14 cellular contexts compared by ENCODE assay signal in genomic region chr19:18658366-18658855, GRCh38. TPM values are rescaled to one million over a fixed set of nuclear protein-coding genes. Genes with fewer than 3 reads are reported as not detected.
DNase-seq lines count a peak whose midpoint lies in the region; ATAC-seq and TF ChIP-seq lines count a peak whose summit lies in the region.
"Had no signal": no experiment of that assay in that cellular context is flagged by ENCODE, and none has a peak within 500 bp of the region (broad histone marks: within the 10 kb centered on the region; RNA-seq: fewer than 3 reads in every experiment).

No MANE protein-coding gene starts in this region.

- peak overlapping the region; percentile 51 for H3K27ac ChIP-seq in cingulate gyrus (ENCODE audit: low read depth, low read length)
- H3K27ac ChIP-seq in tibial artery, result peak overlapping the region; percentile 96 to 99

- TF ChIP-seq CTCF in tibial artery (IDR thresholded peaks at IDR 0.05), result no peak

- no peaks in the 10 kb centered on the region for H3K27me3 Mint-ChIP-seq in activated T-cell treated with anti-CD3 and anti-CD28 coated beads, Interleukin-2, amount 50 U/mL, for 24 hours
- no peaks in the 10 kb centered on the region for H3K27me3 Mint-ChIP-seq in activated T-cell treated with anti-CD3 and anti-CD28 coated beads, Interleukin-2, amount 50 U/mL, for 72 hours (ENCODE audit: low read depth)
- no peaks in the 10 kb centered on the region for H3K27me3 Mint-ChIP-seq in naive thymus-derived CD8-positive, alpha-beta T cell

- H3K4me3 Mint-ChIP-seq in activated T-cell treated with anti-CD3 and anti-CD28 coated beads, Interleukin-2, amount 50 U/mL, for 24 hours, result no peak overlapping the region
- no peak overlapping the region for H3K4me3 Mint-ChIP-seq in activated T-cell treated with anti-CD3 and anti-CD28 coated beads, Interleukin-2, amount 50 U/mL, for 72 hours
- peak overlapping the region in 1 of 10 donors; percentile 58 for H3K4me3 Mint-ChIP-seq in naive thymus-derived CD8-positive, alpha-beta T cell

- no peaks in the 10 kb centered on the region for H3K36me3 Mint-ChIP-seq in activated T-cell treated with anti-CD3 and anti-CD28 coated beads, Interleukin-2, amount 50 U/mL, for 24 hours (ENCODE audit: low read depth)
- H3K36me3 Mint-ChIP-seq in activated T-cell treated with anti-CD3 and anti-CD28 coated beads, Interleukin-2, amount 50 U/mL, for 72 hours (ENCODE audit: insufficient read depth in 2 of 2), result peaks cover 0 to 1% of the 10 kb centered on the region in 2 donors
- H3K36me3 Mint-ChIP-seq in naive thymus-derived CD8-positive, alpha-beta T cell, result no peaks in the 10 kb centered on the region

- POLR2A ChIA-PET in naive thymus-derived CD8-positive, alpha-beta T cell (lab: Charles Lee), result no interaction called here

- no peak for ATAC-seq in activated T-cell treated with anti-CD3 and anti-CD28 coated beads, Interleukin-2, amount 50 U/mL, for 72 hours (replicated peaks in 1 of 2)
- no peak for ATAC-seq in naive thymus-derived CD8-positive, alpha-beta T cell
- no peak for ATAC-seq in HG02798 (IDR thresholded peaks at IDR 0.05; ENCODE audit: poor library complexity, unreplicated experiment)
- ATAC-seq in GM18511 (IDR thresholded peaks at IDR 0.05; ENCODE audit: unreplicated experiment), result no peak

- no peaks in the 10 kb centered on the region for H3K9me3 ChIP-seq in tibial artery

- no peaks in the 10 kb centered on the region for H3K9me3 Mint-ChIP-seq in activated T-cell treated with anti-CD3 and anti-CD28 coated beads, Interleukin-2, amount 50 U/mL, for 24 hours
- H3K9me3 Mint-ChIP-seq in activated T-cell treated with anti-CD3 and anti-CD28 coated beads, Interleukin-2, amount 50 U/mL, for 72 hours, result peaks cover 0 to 3% of the 10 kb centered on the region in 2 donors
- H3K9me3 Mint-ChIP-seq in naive thymus-derived CD8-positive, alpha-beta T cell, result no peaks in the 10 kb centered on the region

- H3K27ac Mint-ChIP-seq in activated T-cell treated with anti-CD3 and anti-CD28 coated beads, Interleukin-2, amount 50 U/mL, for 24 hours, result peak overlapping the region; percentile 22
- H3K27ac Mint-ChIP-seq in activated T-cell treated with anti-CD3 and anti-CD28 coated beads, Interleukin-2, amount 50 U/mL, for 72 hours, result no peak overlapping the region
- peak overlapping the region in 6 of 10 donors; percentile 1 to 69 (median 40) for H3K27ac Mint-ChIP-seq in naive thymus-derived CD8-positive, alpha-beta T cell

- no peak overlapping the region for H3K4me3 ChIP-seq in tibial artery

- H3K27me3 ChIP-seq in tibial artery, result no peaks in the 10 kb centered on the region

- peaks cover 14 to 87% (median 72%) of the 10 kb centered on the region in 4 donors for H3K4me1 ChIP-seq in tibial artery

- no peaks in the 10 kb centered on the region for H3K36me3 ChIP-seq in tibial artery

- peaks cover 11% of the 10 kb centered on the region for H3K4me1 Mint-ChIP-seq in activated T-cell treated with anti-CD3 and anti-CD28 coated beads, Interleukin-2, amount 50 U/mL, for 24 hours (ENCODE audit: low read depth)
- peaks cover 4% of the 10 kb centered on the region for H3K4me1 Mint-ChIP-seq in activated T-cell treated with anti-CD3 and anti-CD28 coated beads, Interleukin-2, amount 50 U/mL, for 72 hours (ENCODE audit: low read depth)
- H3K4me1 Mint-ChIP-seq in naive thymus-derived CD8-positive, alpha-beta T cell, result peaks cover 22 to 39% (median 34%) of the 10 kb centered on the region in 4 donors

- intact Hi-C loops in tibial artery (cut with DNase I; ENCODE audit: low total_unique reads), result no loop called here

- DNase-seq in activated T-cell treated with anti-CD3 and anti-CD28 coated beads, Interleukin-2, amount 50 U/mL, for 24 hours, result no peak
- DNase-seq in activated T-cell treated with anti-CD3 and anti-CD28 coated beads, Interleukin-2, amount 50 U/mL, for 72 hours, result no peak
- no peak for DNase-seq in naive thymus-derived CD8-positive, alpha-beta T cell
- DNase-seq in tibial artery (no peak), iPS-NIHi7 (ENCODE audit: extremely low spot score) (no peak)
- DNase-seq: 8988T; activated naive CD4-positive, alpha-beta T cell treated with anti-CD3 and anti-CD28 coated beads, Interleukin-2, amount 50 U/mL, for 16 hours; COR-L47; NCI-H446 had no signal

RNA-seq across cellular contexts. Expression of gene KLHL26, which starts 21.6 kb away (rescaled TPM):
- 10 to 100 TPM; 10.1 to 11.1 TPM for total RNA-seq in activated T-cell treated with anti-CD3 and anti-CD28 coated beads, Interleukin-2, amount 50 U/mL, for 72 hours
- 10 to 100 TPM; 12.1 to 13.9 TPM for total RNA-seq in naive thymus-derived CD8-positive, alpha-beta T cell
- 1 to 10 TPM; 3.3 to 5.7 (median 5.3) TPM for polyA plus RNA-seq in naive thymus-derived CD8-positive, alpha-beta T cell

RNA-seq across cellular contexts. Expression of gene CRTC1, which starts 25.1 kb away (rescaled TPM):
- 1 to 10 TPM; 7.1 to 7.3 TPM for total RNA-seq in activated T-cell treated with anti-CD3 and anti-CD28 coated beads, Interleukin-2, amount 50 U/mL, for 72 hours
- 10 to 100 TPM; 24.2 to 25.7 TPM for total RNA-seq in naive thymus-derived CD8-positive, alpha-beta T cell
- polyA plus RNA-seq in naive thymus-derived CD8-positive, alpha-beta T cell, result 1 to 10 TPM; 1.2 to 2.0 (median 1.9) TPM

RNA-seq across cellular contexts. Expression of gene TMEM59L, which starts 45.7 kb away (rescaled TPM):
- 1 to 10 TPM in 1 of 2 donors, under 1 TPM in 1; 0.49 to 2.0 TPM for total RNA-seq in activated T-cell treated with anti-CD3 and anti-CD28 coated beads, Interleukin-2, amount 50 U/mL, for 72 hours
- total RNA-seq in naive thymus-derived CD8-positive, alpha-beta T cell, result not detected
- polyA plus RNA-seq in naive thymus-derived CD8-positive, alpha-beta T cell, result under 1 TPM in 2 of 3 donors, not detected in 1; 0.09 to 0.27 TPM
- total RNA-seq: lung microvascular endothelial cell, RPMI7951 had no signal

RNA-seq across cellular contexts. Expression of gene CRLF1, which starts 51.8 kb away (rescaled TPM):
- not detected for total RNA-seq in activated T-cell treated with anti-CD3 and anti-CD28 coated beads, Interleukin-2, amount 50 U/mL, for 72 hours
- total RNA-seq in naive thymus-derived CD8-positive, alpha-beta T cell, result not detected
- polyA plus RNA-seq in naive thymus-derived CD8-positive, alpha-beta T cell, result 1 to 10 TPM in 1 of 3 donors, under 1 TPM in 1, not detected in 1; 0.55 to 1.1 TPM
- total RNA-seq: lung microvascular endothelial cell had no signal
